Comparison of ENCODE assay signal across 10 cellular contexts in genomic region chr20:46990017-46990810, GRCh38.
DNase-seq lines count a peak whose midpoint lies in the region; ATAC-seq and TF ChIP-seq lines count a peak whose summit lies in the region.
"Had no signal": no experiment of that assay in that cellular context is flagged by ENCODE, and none has a peak within 500 bp of the region (broad histone marks: within the 10 kb centered on the region; RNA-seq: fewer than 3 reads in every experiment).

No MANE protein-coding gene starts in this region.

- WGBS in tibial nerve, 2 donors = 31 to 35% methylated on average over 14 of the region's 14 CpGs

- no peak overlapping the region for H3K4me3 ChIP-seq in AG10803 (ENCODE audit: low read length)
- peak overlapping the region; percentile 23 for H3K4me3 ChIP-seq in neural progenitor cell
- no peak overlapping the region for H3K4me3 ChIP-seq in tibial nerve
- H3K4me3 ChIP-seq: BLaER1 treated with 17β-estradiol and CSF1 and Interleukin-3, amounts not matched to agents 10 nM and 100 nM had no signal

- no peak for TF ChIP-seq POLR2A in tibial nerve (IDR thresholded peaks at IDR 0.05)

- TF ChIP-seq CTCF in AG10803 (conservative IDR thresholded peaks at IDR 0.05; ENCODE audit: low read length) (no peak), neural progenitor cell (IDR thresholded peaks at IDR 0.05) (no peak), tibial nerve (IDR thresholded peaks at IDR 0.05) (no peak)

- peak; percentile 84 for ATAC-seq in activated naive CD8-positive, alpha-beta T cell treated with anti-CD3 and anti-CD28 coated beads, Interleukin-2, amount 10 ng/mL, durations not matched to agents 7 days and 5 days (ENCODE audit: low read depth)
- no peak for ATAC-seq in HG02970 (IDR thresholded peaks at IDR 0.05; ENCODE audit: low FRiP score, unreplicated experiment)
- ATAC-seq: stimulated activated memory B cell treated with anti-CD40 and anti-IgM and Interleukin-4, amounts not matched to agents 10 μg/mL and 1 μg/mL and 100 μg/mL, for 72 hours had no signal

- H3K9ac ChIP-seq in neural progenitor cell = no peak overlapping the region
- H3K9ac ChIP-seq: BLaER1 treated with 17β-estradiol and CSF1 and Interleukin-3, amounts not matched to agents 10 nM and 100 nM had no signal

- peak overlapping the region; percentile 73 for H3K4me3 Mint-ChIP-seq in activated naive CD8-positive, alpha-beta T cell treated with anti-CD3 and anti-CD28 coated beads, Interleukin-2, amount 10 ng/mL, durations not matched to agents 7 days and 5 days
- H3K4me3 Mint-ChIP-seq in neural progenitor cell = no peak overlapping the region
- H3K4me3 Mint-ChIP-seq: stimulated activated memory B cell treated with anti-CD40 and anti-IgM and Interleukin-4, amounts not matched to agents 10 μg/mL and 1 μg/mL and 100 μg/mL, for 72 hours had no signal

- H3K4me2 ChIP-seq in neural progenitor cell = peak overlapping the region; percentile 80

- peaks cover 4% of the 10 kb centered on the region for H3K9me3 Mint-ChIP-seq in activated naive CD8-positive, alpha-beta T cell treated with anti-CD3 and anti-CD28 coated beads, Interleukin-2, amount 10 ng/mL, durations not matched to agents 7 days and 5 days
- peaks cover 3% of the 10 kb centered on the region for H3K9me3 Mint-ChIP-seq in neural progenitor cell

- H3K4me1 ChIP-seq in neural progenitor cell (peaks cover 38% of the 10 kb centered on the region), tibial nerve (peaks cover 0 to 35% (median 1%) of the 10 kb centered on the region in 4 donors)

- H2AFZ ChIP-seq in neural progenitor cell (replicated peaks) = no peak overlapping the region

- H3K36me3 ChIP-seq in neural progenitor cell (no peaks in the 10 kb centered on the region), tibial nerve (peaks cover 0 to 6% (median 0%) of the 10 kb centered on the region in 3 donors)
- H3K36me3 ChIP-seq: BLaER1 treated with 17β-estradiol and CSF1 and Interleukin-3, amounts not matched to agents 10 nM and 100 nM had no signal

- peak; percentile 3 for DNase-seq in AG10803 (ENCODE audit: low read depth)
- DNase-seq in MV-4-11 (lab: John Stamatoyannopoulos, UW) = peak; percentile 80
- peak; percentile 61 for DNase-seq in activated naive CD8-positive, alpha-beta T cell treated with anti-CD3 and anti-CD28 coated beads, Interleukin-2, amount 10 ng/mL, durations not matched to agents 7 days and 5 days
- peak; percentile 78 for DNase-seq in neural progenitor cell (ENCODE audit: low spot score)
- no peak for DNase-seq in tibial nerve (ENCODE audit: low spot score in 2 of 2)
- no peak for DNase-seq in amniotic stem cell (lab: John Stamatoyannopoulos, UW)
- no peak for DNase-seq in NCI-H2171 treated with DMSO at 0.1 percent for 48 hours (lab: John Stamatoyannopoulos, UW)

- H3K36me3 Mint-ChIP-seq in activated naive CD8-positive, alpha-beta T cell treated with anti-CD3 and anti-CD28 coated beads, Interleukin-2, amount 10 ng/mL, durations not matched to agents 7 days and 5 days = peaks cover 9% of the 10 kb centered on the region
- H3K36me3 Mint-ChIP-seq in neural progenitor cell = no peaks in the 10 kb centered on the region
- H3K36me3 Mint-ChIP-seq: stimulated activated memory B cell treated with anti-CD40 and anti-IgM and Interleukin-4, amounts not matched to agents 10 μg/mL and 1 μg/mL and 100 μg/mL, for 72 hours had no signal

- POLR2A ChIA-PET in activated naive CD8-positive, alpha-beta T cell treated with anti-CD3 and anti-CD28 coated beads, Interleukin-2, amount 10 ng/mL, durations not matched to agents 7 days and 5 days (lab: Charles Lee) = interaction anchor here (0.6 to 1.2 kb wide), 3 partner anchors 10 to 246 kb away, joined by 3 to 4 read pairs (median 3); no protein-coding TSS in a partner anchor

- H3K27ac Mint-ChIP-seq in activated naive CD8-positive, alpha-beta T cell treated with anti-CD3 and anti-CD28 coated beads, Interleukin-2, amount 10 ng/mL, durations not matched to agents 7 days and 5 days = peak overlapping the region; percentile 98
- H3K27ac Mint-ChIP-seq in neural progenitor cell = no peak overlapping the region
- H3K27ac Mint-ChIP-seq: stimulated activated memory B cell treated with anti-CD40 and anti-IgM and Interleukin-4, amounts not matched to agents 10 μg/mL and 1 μg/mL and 100 μg/mL, for 72 hours had no signal

- H3K27me3 ChIP-seq in neural progenitor cell = peaks cover 24% of the 10 kb centered on the region
- H3K27me3 ChIP-seq in tibial nerve = no peaks in the 10 kb centered on the region
- H3K27me3 ChIP-seq: BLaER1 treated with 17β-estradiol and CSF1 and Interleukin-3, amounts not matched to agents 10 nM and 100 nM had no signal

- TF ChIP-seq EP300 in tibial nerve (IDR thresholded peaks at IDR 0.05) = no peak

- H3F3A ChIP-seq in neural progenitor cell (ENCODE audit: low read depth) = peaks cover 55% of the 10 kb centered on the region

- H3K27ac ChIP-seq in neural progenitor cell = peak overlapping the region; percentile 71
- peak overlapping the region in 2 of 4 donors; percentile 66 to 67 for H3K27ac ChIP-seq in tibial nerve

- H3K27me3 Mint-ChIP-seq in activated naive CD8-positive, alpha-beta T cell treated with anti-CD3 and anti-CD28 coated beads, Interleukin-2, amount 10 ng/mL, durations not matched to agents 7 days and 5 days = peaks cover 24% of the 10 kb centered on the region
- peaks cover 17% of the 10 kb centered on the region for H3K27me3 Mint-ChIP-seq in neural progenitor cell (ENCODE audit: insufficient read depth, low read depth)

- no peaks in the 10 kb centered on the region for H3K9me3 ChIP-seq in neural progenitor cell (ENCODE audit: low read depth)
- no peaks in the 10 kb centered on the region for H3K9me3 ChIP-seq in tibial nerve
- H3K9me3 ChIP-seq: BLaER1 treated with 17β-estradiol and CSF1 and Interleukin-3, amounts not matched to agents 10 nM and 100 nM had no signal

- no peaks in the 10 kb centered on the region for H3K79me2 ChIP-seq in neural progenitor cell (ENCODE audit: low read depth)

- H3K4me1 Mint-ChIP-seq in activated naive CD8-positive, alpha-beta T cell treated with anti-CD3 and anti-CD28 coated beads, Interleukin-2, amount 10 ng/mL, durations not matched to agents 7 days and 5 days = peaks cover 50% of the 10 kb centered on the region
- peaks cover 24% of the 10 kb centered on the region for H3K4me1 Mint-ChIP-seq in neural progenitor cell

- H4K20me1 ChIP-seq in neural progenitor cell (ENCODE audit: low read depth) = peaks cover 10% of the 10 kb centered on the region
- H4K20me1 ChIP-seq: BLaER1 treated with 17β-estradiol and CSF1 and Interleukin-3, amounts not matched to agents 10 nM and 100 nM had no signal

Comparison
In these comparisons a context has a peak if more than half of its experiments do, and no peak if none do; other contexts are left out.
1. DNase-seq: peak in AG10803 (single experiment), MV-4-11 (single experiment), activated naive CD8-positive, alpha-beta T cell treated with anti-CD3 and anti-CD28 coated beads, Interleukin-2, amount 10 ng/mL, durations not matched to agents 7 days and 5 days (single experiment) and neural progenitor cell (single experiment); none in tibial nerve (0 of 2), amniotic stem cell (single experiment) and NCI-H2171 treated with DMSO at 0.1 percent for 48 hours (single experiment).